ENCODE assay signal across 8 cellular contexts in the genomic region with DNA sequence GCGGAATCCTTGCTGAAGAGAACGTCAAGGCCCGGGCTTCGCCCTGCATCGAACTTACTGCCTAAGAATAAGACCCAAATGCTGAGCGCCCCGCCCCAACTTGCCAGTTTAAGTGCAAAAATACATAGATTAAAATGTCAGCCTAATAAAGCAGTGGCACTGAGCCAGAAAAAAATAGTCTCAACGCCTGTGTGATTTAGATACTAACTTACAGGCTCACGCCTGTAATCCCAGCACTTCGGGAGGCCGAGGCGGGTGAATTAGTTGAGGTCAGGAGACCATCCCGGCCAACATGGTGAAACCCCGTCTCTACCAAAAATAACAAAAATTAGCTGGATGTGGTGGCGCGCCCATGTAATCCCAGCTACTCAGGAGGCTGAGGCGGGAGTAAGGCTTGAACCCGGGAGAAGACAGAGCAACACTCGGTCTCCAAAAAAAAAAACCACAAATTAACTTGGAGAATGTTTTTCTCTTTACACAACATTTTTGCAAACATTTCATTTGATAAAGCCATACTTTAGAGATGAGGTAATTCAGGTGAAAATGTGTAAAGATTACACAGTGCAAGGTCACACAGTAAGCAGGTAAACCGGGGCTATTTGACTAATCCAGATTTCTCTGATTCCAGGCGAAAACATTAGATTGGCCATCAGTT. TPM values are rescaled to one million over a fixed set of nuclear protein-coding genes. Genes with fewer than 3 reads are reported as not detected.
DNase-seq lines count a peak whose midpoint lies in the region; ATAC-seq and TF ChIP-seq lines count a peak whose summit lies in the region.

No MANE protein-coding gene starts in this region.

- intact Hi-C loops in body of pancreas (cut with DNase I) (no loop called here), left lung (cut with DNase I) (no loop called here), testis (cut with DNase I; ENCODE audit: low total_unique reads) (no loop called here)

- no peaks in the 10 kb centered on the region for H3K9me3 ChIP-seq in SK-N-SH
- H3K9me3 ChIP-seq in body of pancreas, result no peaks in the 10 kb centered on the region
- no peaks in the 10 kb centered on the region for H3K9me3 ChIP-seq in left lung
- H3K9me3 ChIP-seq in testis, result no peaks in the 10 kb centered on the region

- H3K4me3 ChIP-seq in SK-N-SH (ENCODE audit: low read depth in 2 of 2, low read length in 1 of 2) (peak overlapping the region; percentile 65 to 78), body of pancreas (peak overlapping the region; percentile 41 to 63), left lung (peak overlapping the region; percentile 46 to 93), testis (peak overlapping the region; percentile 83 to 86)

- no peak for TF ChIP-seq POLR2A in body of pancreas (IDR thresholded peaks at IDR 0.05)
- TF ChIP-seq POLR2A in testis (IDR thresholded peaks at IDR 0.05), result no peak

- peaks cover 12 to 13% of the 10 kb centered on the region in 2 experiments; a peak in 3 of 4 replicates for H3K4me1 ChIP-seq in SK-N-SH (ENCODE audit: control insufficient read depth in 1 of 2, insufficient read depth in 2 of 2, low read depth in 1 of 2, low read length in 1 of 2)
- H3K4me1 ChIP-seq in body of pancreas, result peaks cover 38% of the 10 kb centered on the region
- H3K4me1 ChIP-seq in left lung, result peaks cover 22 to 33% of the 10 kb centered on the region in 2 donors
- peaks cover 24% of the 10 kb centered on the region for H3K4me1 ChIP-seq in testis

- DNase-seq in SK-N-SH (no peak), body of pancreas (peak in 2 of 4 donors; percentile 18 to 65), left lung (peak; percentile 73 to 83), testis (peak; percentile 18), H4 (ENCODE audit: low spot score) (no peak), activated gamma-delta T cell (lab: John Stamatoyannopoulos, UW) (no peak)

- H3F3A ChIP-seq in SK-N-SH (replicated peaks; ENCODE audit: insufficient read depth), result peaks cover 32% of the 10 kb centered on the region

- TF ChIP-seq CTCF in SK-N-SH (IDR thresholded peaks at IDR 0.05) (no peak), body of pancreas (IDR thresholded peaks at IDR 0.05) (no peak), left lung (IDR thresholded peaks at IDR 0.05) (no peak), testis (IDR thresholded peaks at IDR 0.05) (no peak)

- peaks cover 34% of the 10 kb centered on the region for H3K79me2 ChIP-seq in SK-N-SH (ENCODE audit: insufficient read depth)

- H3K9me2 ChIP-seq in SK-N-SH, result no peaks in the 10 kb centered on the region

- CTCF ChIA-PET in SK-N-SH (lab: Yijun Ruan, JAX), result interaction anchor here (1.2 to 2.6 kb wide), 2 partner anchors 69 to 346 kb away, joined by 5 to 10 read pairs; no protein-coding TSS in a partner anchor

- peak overlapping the region; percentile 99 for H3K27ac ChIP-seq in SK-N-SH (ENCODE audit: low read depth in 2 of 2, low read length in 1 of 2)
- peak overlapping the region; percentile 98 to 99 (median 99) for H3K27ac ChIP-seq in body of pancreas
- peak overlapping the region; percentile 97 to 99 for H3K27ac ChIP-seq in left lung
- peak overlapping the region; percentile 92 to 97 for H3K27ac ChIP-seq in testis

- H2AFZ ChIP-seq in SK-N-SH (ENCODE audit: low read depth), result peak overlapping the region; percentile 95

- ATAC-seq in SK-N-SH treated with all-trans-retinoic acid at 6 μM for 48 hours (no peak), body of pancreas (peak; percentile 24), left lung (no peak), HG02623 (IDR thresholded peaks at IDR 0.05; ENCODE audit: unreplicated experiment) (no peak)

- POLR2A ChIA-PET in SK-N-SH (lab: Yijun Ruan, JAX), result interaction anchor here (1.0 to 1.3 kb wide), 3 partner anchors 60 to 217 kb away, joined by 3 to 4 read pairs (median 3); no protein-coding TSS in a partner anchor

- H3K4me2 ChIP-seq in SK-N-SH, result peak overlapping the region; percentile 77

- H3K36me3 ChIP-seq in SK-N-SH (replicated peaks in 1 of 2; ENCODE audit: control insufficient read depth in 1 of 2, insufficient read depth in 2 of 2, low read length in 1 of 2) (no peaks in the 10 kb centered on the region), body of pancreas (replicated peaks in 1 of 2; ENCODE audit: insufficient read depth in 1 of 2, low read depth in 2 of 2) (no peaks in the 10 kb centered on the region), left lung (no peaks in the 10 kb centered on the region), testis (ENCODE audit: low read depth, missing control alignments) (no peaks in the 10 kb centered on the region)

- peak overlapping the region; percentile 80 for H3K9ac ChIP-seq in SK-N-SH

- H3K27me3 ChIP-seq in SK-N-SH (ENCODE audit: insufficient read depth) (no peaks in the 10 kb centered on the region), body of pancreas (no peaks in the 10 kb centered on the region), left lung (no peaks in the 10 kb centered on the region), testis (no peaks in the 10 kb centered on the region)

- 20% methylated on average over 21 of the region's 21 CpGs for WGBS in SK-N-SH (ENCODE audit: low lambda C conversion rate)
- 12 to 14% methylated on average over 21 of the region's 21 CpGs for WGBS in body of pancreas, 2 donors
- WGBS in testis, 2 donors, result 26 to 29% methylated on average over 21 of the region's 21 CpGs

- peaks cover 31% of the 10 kb centered on the region for H4K20me1 ChIP-seq in SK-N-SH (ENCODE audit: insufficient read depth)

- TF ChIP-seq EP300 in SK-N-SH (IDR thresholded peaks at IDR 0.05; ENCODE audit: borderline replicate concordance in 1 of 2, low read depth in 1 of 2, low read length in 1 of 2), result no peak

- TF ChIP-seq RAD21 in SK-N-SH (IDR thresholded peaks at IDR 0.05; ENCODE audit: low read length), result no peak

TF ChIP-seq in SK-N-SH, 30 proteins besides CTCF, POLR2A, EP300 and RAD21 (continues in another document):
- TF ChIP-seq JUND (IDR thresholded peaks at IDR 0.05) (no peak), GATA2 (CRISPR knock-in tag; IDR thresholded peaks at IDR 0.05) (no peak), RCOR1 (IDR thresholded peaks at IDR 0.05; ENCODE audit: low read length) (no peak), SMC3 (IDR thresholded peaks at IDR 0.05; ENCODE audit: low read depth, low read length) (no peak), MEF2A (IDR thresholded peaks at IDR 0.05; ENCODE audit: borderline replicate concordance, low read depth) (no peak), FOSL2 (IDR thresholded peaks at IDR 0.05; ENCODE audit: borderline replicate concordance, low read depth) (no peak)
- TF ChIP-seq, protein P1, sequence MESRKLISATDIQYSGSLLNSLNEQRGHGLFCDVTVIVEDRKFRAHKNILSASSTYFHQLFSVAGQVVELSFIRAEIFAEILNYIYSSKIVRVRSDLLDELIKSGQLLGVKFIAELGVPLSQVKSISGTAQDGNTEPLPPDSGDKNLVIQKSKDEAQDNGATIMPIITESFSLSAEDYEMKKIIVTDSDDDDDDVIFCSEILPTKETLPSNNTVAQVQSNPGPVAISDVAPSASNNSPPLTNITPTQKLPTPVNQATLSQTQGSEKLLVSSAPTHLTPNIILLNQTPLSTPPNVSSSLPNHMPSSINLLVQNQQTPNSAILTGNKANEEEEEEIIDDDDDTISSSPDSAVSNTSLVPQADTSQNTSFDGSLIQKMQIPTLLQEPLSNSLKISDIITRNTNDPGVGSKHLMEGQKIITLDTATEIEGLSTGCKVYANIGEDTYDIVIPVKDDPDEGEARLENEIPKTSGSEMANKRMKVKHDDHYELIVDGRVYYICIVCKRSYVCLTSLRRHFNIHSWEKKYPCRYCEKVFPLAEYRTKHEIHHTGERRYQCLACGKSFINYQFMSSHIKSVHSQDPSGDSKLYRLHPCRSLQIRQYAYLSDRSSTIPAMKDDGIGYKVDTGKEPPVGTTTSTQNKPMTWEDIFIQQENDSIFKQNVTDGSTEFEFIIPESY (IDR thresholded peaks at IDR 0.05; ENCODE audit: borderline replicate concordance, low read depth), result no peak

TF ChIP-seq in SK-N-SH treated with all-trans-retinoic acid at 6 μM for 48 hours, 23 proteins besides CTCF, POLR2A, EP300 and RAD21 (continues in another document):
- TF ChIP-seq ESRRG (CRISPR knock-in tag; IDR thresholded peaks at IDR 0.05), result no peak
- TF ChIP-seq, protein P2, sequence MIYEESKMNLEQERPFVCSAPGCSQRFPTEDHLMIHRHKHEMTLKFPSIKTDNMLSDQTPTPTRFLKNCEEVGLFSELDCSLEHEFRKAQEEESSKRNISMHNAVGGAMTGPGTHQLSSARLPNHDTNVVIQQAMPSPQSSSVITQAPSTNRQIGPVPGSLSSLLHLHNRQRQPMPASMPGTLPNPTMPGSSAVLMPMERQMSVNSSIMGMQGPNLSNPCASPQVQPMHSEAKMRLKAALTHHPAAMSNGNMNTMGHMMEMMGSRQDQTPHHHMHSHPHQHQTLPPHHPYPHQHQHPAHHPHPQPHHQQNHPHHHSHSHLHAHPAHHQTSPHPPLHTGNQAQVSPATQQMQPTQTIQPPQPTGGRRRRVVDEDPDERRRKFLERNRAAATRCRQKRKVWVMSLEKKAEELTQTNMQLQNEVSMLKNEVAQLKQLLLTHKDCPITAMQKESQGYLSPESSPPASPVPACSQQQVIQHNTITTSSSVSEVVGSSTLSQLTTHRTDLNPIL (CRISPR knock-in tag; IDR thresholded peaks at IDR 0.05; ENCODE audit: low read depth), result no peak
- TF ChIP-seq CSDC2 (CRISPR knock-in tag; IDR thresholded peaks at IDR 0.05), result no peak
- no peak for TF ChIP-seq OSR1 (CRISPR knock-in tag; IDR thresholded peaks at IDR 0.05)
- TF ChIP-seq ARNTL (CRISPR knock-in tag; IDR thresholded peaks at IDR 0.05; ENCODE audit: borderline replicate concordance, low read depth), result no peak
- no peak for TF ChIP-seq GLIS3 (CRISPR knock-in tag; IDR thresholded peaks at IDR 0.05)

RNA-seq across cellular contexts. Expression of a gene that starts 1.2 kb away (rescaled TPM):
- polyA plus RNA-seq in SK-N-SH (2012; rRNA removed) (45.5 and 64.0 TPM in 2 replicates), testis (ENCODE audit: insufficient read depth, low read depth, low replicate concordance) (53.9 TPM)
- polyA plus RNA-seq in SK-N-SH (2012; cell fraction: cytosol; rRNA removed), result 52.7 and 57.3 TPM in 2 replicates
- polyA plus RNA-seq in SK-N-SH (2012; cell fraction: nucleus; rRNA removed), result 124 and 195 TPM in 2 replicates
- total RNA-seq in body of pancreas (100 to 1,000 TPM in 1 of 2 donors, 10 to 100 TPM in 1; 41.5 to 121 TPM), left lung (10 to 100 TPM; 60.9 to 66.4 TPM), testis (100 to 1,000 TPM in 1 of 2 donors, 10 to 100 TPM in 1; 93.2 to 108 TPM)
- 14.3 and 19.4 TPM in 2 replicates for total RNA-seq in H4 (2014; rRNA removed; shearing (Covaris generic))

Comparison
In these comparisons a context has a peak if more than half of its experiments do, and no peak if none do; other contexts are left out.
1. DNase-seq: peak in left lung (2 of 2) and testis (single experiment); none in SK-N-SH (single experiment), H4 (single experiment) and activated gamma-delta T cell (single experiment).
2. Peak in every context shown above with its lines, with median percentiles within 50 percentile points of each other: H3K27ac ChIP-seq and H3K4me3 ChIP-seq.